In genomic region chr6:7124631-7125030, GRCh38 we compare ENCODE assay signal across 2 cellular contexts.
TF ChIP-seq lines count a peak whose summit lies in the region.

No MANE protein-coding gene starts in this region.

TF ChIP-seq in HepG2, 621 proteins besides CTCF, POLR2A, EP300 and RAD21:
- TF ChIP-seq ZNF703 (CRISPR knock-in tag; IDR thresholded peaks at IDR 0.05; ENCODE audit: borderline replicate concordance) (no peak), ZFP1 (CRISPR knock-in tag; IDR thresholded peaks at IDR 0.05) (no peak), MEF2D (CRISPR knock-in tag; IDR thresholded peaks at IDR 0.05) (no peak), NFATC3 (CRISPR knock-in tag; IDR thresholded peaks at IDR 0.05) (no peak), TEAD3 (CRISPR knock-in tag; optimal IDR thresholded peaks at IDR 0.05; ENCODE audit: borderline replicate concordance) (peak; percentile 20), CEBPB (IDR thresholded peaks at IDR 0.05; ENCODE audit: borderline replicate concordance, low read depth, low read length) (no peak)

TF ChIP-seq in K562, 482 proteins besides CTCF, POLR2A, EP300 and RAD21:
- no peak for TF ChIP-seq HNRNPK (IDR thresholded peaks at IDR 0.05; ENCODE audit: low read depth, low read length, poor library complexity, severe bottlenecking)
- TF ChIP-seq HMBOX1 (IDR thresholded peaks at IDR 0.05) = peak; percentile 48; the same call in 1 of the 2 replicates
